Comparison of ENCODE assay signal across 13 cellular contexts in genomic region chr14:75715926-75716780, GRCh38. TPM values are rescaled to one million over a fixed set of nuclear protein-coding genes. Genes with fewer than 3 reads are reported as not detected.
A peak's percentile ranks its signal among the peaks of the same experiment; 100 is the strongest.
DNase-seq lines count a peak whose midpoint lies in the region; ATAC-seq, FAIRE-seq and TF ChIP-seq lines count a peak whose summit lies in the region.
"Had no signal": no experiment of that assay in that cellular context is flagged by ENCODE, and none has a peak within 500 bp of the region (broad histone marks: within the 10 kb centered on the region; RNA-seq: fewer than 3 reads in every experiment).

No MANE protein-coding gene starts in this region.

- H3K14ac ChIP-seq in mesenchymal stem cell (ENCODE audit: low read length in 2 of 2), result peak overlapping the region in 1 of 2 experiments; percentile 11

- no peak overlapping the region for H2BK5ac ChIP-seq in mesenchymal stem cell (ENCODE audit: low read depth, low read length, poor library complexity, severe bottlenecking)

- peaks cover 5% of the 10 kb centered on the region for H3K79me1 ChIP-seq in mesenchymal stem cell (replicated peaks; ENCODE audit: low read length, poor library complexity, severe bottlenecking)

- 40% methylated on average over 2 of the region's 2 CpGs for WGBS in A549 (ENCODE audit: missing lambda C conversion rate)
- 31% methylated on average over 2 of the region's 2 CpGs for WGBS in mesenchymal stem cell
- 63% methylated on average over 2 of the region's 2 CpGs for WGBS in suprapubic skin

- H3K4me2 ChIP-seq in A549, result peak overlapping the region; percentile 18; the same call in 2 of the 3 replicates
- no peak overlapping the region for H3K4me2 ChIP-seq in GM23338
- peak overlapping the region; percentile 20 for H3K4me2 ChIP-seq in mesenchymal stem cell (ENCODE audit: low read length, poor library complexity, severe bottlenecking)

- H3K4me3 ChIP-seq in A549 (no peak overlapping the region), GM23338 (no peak overlapping the region), mesenchymal stem cell (ENCODE audit: insufficient read depth in 1 of 2, low read depth in 1 of 2, low read length in 2 of 2) (no peak overlapping the region), suprapubic skin (no peak overlapping the region)
- H3K4me3 ChIP-seq: BLaER1 treated with 17β-estradiol and CSF1 and Interleukin-3, amounts not matched to agents 10 nM and 100 nM had no signal

- H2AK5ac ChIP-seq in mesenchymal stem cell (ENCODE audit: low read length, severe bottlenecking), result no peak overlapping the region

- H3K23ac ChIP-seq in mesenchymal stem cell (ENCODE audit: low read length in 2 of 2), result no peak overlapping the region

- peaks cover 2% of the 10 kb centered on the region for H3K27me3 Mint-ChIP-seq in GM23338 (ENCODE audit: insufficient read depth, low read depth, poor library complexity)

- TF ChIP-seq CTCF in A549 (IDR thresholded peaks at IDR 0.05) (no peak), GM23338 (conservative IDR thresholded peaks at IDR 0.05; ENCODE audit: low read depth in 2 of 2) (no peak), suprapubic skin (IDR thresholded peaks at IDR 0.05) (no peak)

- no peak for TF ChIP-seq POLR2A in A549 (IDR thresholded peaks at IDR 0.05; ENCODE audit: low read length)
- TF ChIP-seq POLR2A in suprapubic skin (IDR thresholded peaks at IDR 0.05), result no peak

- TF ChIP-seq EP300 in A549 (IDR thresholded peaks at IDR 0.05) (no peak), suprapubic skin (IDR thresholded peaks at IDR 0.05) (no peak)

- no peak overlapping the region for H3K4me3 Mint-ChIP-seq in GM23338
- H3K4me3 Mint-ChIP-seq: endodermal cell had no signal

- no peak overlapping the region; the same call in 1 of the 2 replicates for H3K27ac Mint-ChIP-seq in GM23338
- H3K27ac Mint-ChIP-seq: endodermal cell had no signal

- H3K9me3 Mint-ChIP-seq in GM23338, result no peaks in the 10 kb centered on the region
- H3K9me3 Mint-ChIP-seq: endodermal cell had no signal

- no peak overlapping the region for H4K8ac ChIP-seq in mesenchymal stem cell (ENCODE audit: low read length)

- no peaks in the 10 kb centered on the region for H3K79me2 ChIP-seq in GM23338 (replicated peaks; ENCODE audit: insufficient read depth)

- POLR2A ChIA-PET in A549 (lab: Yijun Ruan, JAX), result no interaction called here

- no peak for FAIRE-seq in A549 (lab: Jason Lieb, UNC)

- H4K20me1 ChIP-seq in GM23338 (replicated peaks; ENCODE audit: insufficient read depth), result no peaks in the 10 kb centered on the region; the same call in 1 of the 2 replicates
- H4K20me1 ChIP-seq: BLaER1 treated with 17β-estradiol and CSF1 and Interleukin-3, amounts not matched to agents 10 nM and 100 nM had no signal

- no peak overlapping the region for H3K9ac ChIP-seq in mesenchymal stem cell (ENCODE audit: low read length)
- H3K9ac ChIP-seq: BLaER1 treated with 17β-estradiol and CSF1 and Interleukin-3, amounts not matched to agents 10 nM and 100 nM had no signal

- H3K4me1 ChIP-seq in A549 (peaks cover 34% of the 10 kb centered on the region), GM23338 (ENCODE audit: insufficient read depth) (peaks cover 5% of the 10 kb centered on the region; the same call in 1 of the 2 replicates), mesenchymal stem cell (ENCODE audit: control insufficient read depth, insufficient read depth, low read depth, low read length) (peaks cover 8% of the 10 kb centered on the region), suprapubic skin (peaks cover 46% of the 10 kb centered on the region)

- no peak overlapping the region for H4K91ac ChIP-seq in mesenchymal stem cell (ENCODE audit: low read length)

- TF ChIP-seq RAD21 in A549 (conservative IDR thresholded peaks at IDR 0.05 in 1 of 2, IDR thresholded peaks at IDR 0.05 in 1 of 2), result no peak

- no peaks in the 10 kb centered on the region for H3F3A ChIP-seq in GM23338 (replicated peaks; ENCODE audit: low read depth)

- DNase-seq in A549 (ENCODE audit: low read depth in 1 of 2, low spot score in 1 of 2), result peak in 1 of 2 experiments; percentile 20
- peak; percentile 23 for DNase-seq in GM23338 (ENCODE audit: low spot score)
- peak; percentile 71 for DNase-seq in brain pericyte (ENCODE audit: low read depth, low spot score)
- peak; percentile 92 for DNase-seq in mesenchymal stem cell
- DNase-seq in suprapubic skin (ENCODE audit: low spot score in 2 of 2), result no peak
- no peak for DNase-seq in stimulated activated naive CD4-positive, alpha-beta T cell treated with Interleukin-2 at 50 U/mL for 16 hours (lab: John Stamatoyannopoulos, UW)
- no peak for DNase-seq in HuH-7 (ENCODE audit: low spot score)
- DNase-seq in COLO829 (ENCODE audit: low spot score), result no peak
- DNase-seq: endodermal cell, NCI-H1105 treated with DMSO at 0.1 percent for 48 hours, NCI-H526, SIG-M5 had no signal

- H3K36me3 Mint-ChIP-seq in GM23338 (ENCODE audit: low read depth), result peaks cover 10% of the 10 kb centered on the region; the same call in 1 of the 3 replicates

- H3K18ac ChIP-seq in mesenchymal stem cell (ENCODE audit: low read depth in 1 of 2, low read length in 2 of 2), result no peak overlapping the region

- H2BK120ac ChIP-seq in mesenchymal stem cell (ENCODE audit: low read depth, low read length), result no peak overlapping the region

- ATAC-seq in A549 (no peak), GM23338 (no peak)

- H3K4ac ChIP-seq in mesenchymal stem cell (ENCODE audit: low read depth in 1 of 2, low read length in 2 of 2), result no peak overlapping the region

- H2BK12ac ChIP-seq in mesenchymal stem cell (ENCODE audit: low read length in 2 of 2), result no peak overlapping the region

- CTCF ChIA-PET in A549 (lab: Yijun Ruan, JAX), result interaction anchor here (1.3 to 9.7 kb wide), 2 partner anchors 263 to 264 kb away, joined by 4 to 448 read pairs; partner anchors contain the start of genes IFT43 and TGFB3

- H2BK15ac ChIP-seq in mesenchymal stem cell (ENCODE audit: low read depth, poor library complexity, severe bottlenecking), result no peak overlapping the region

- H3K4me1 Mint-ChIP-seq in GM23338, result peaks cover 13% of the 10 kb centered on the region

- H3K27me3 ChIP-seq in GM23338 (ENCODE audit: insufficient read depth) (no peaks in the 10 kb centered on the region), mesenchymal stem cell (ENCODE audit: control insufficient read depth in 1 of 2, insufficient read depth in 1 of 2, low read length in 2 of 2) (no peaks in the 10 kb centered on the region), suprapubic skin (no peaks in the 10 kb centered on the region)
- H3K27me3 ChIP-seq: BLaER1 treated with 17β-estradiol and CSF1 and Interleukin-3, amounts not matched to agents 10 nM and 100 nM had no signal

- 0 out of 6 replicates have a peak overlapping the region, but pooled peaks of 1 of the 2 experiments have one; percentile 10 for H3K27ac ChIP-seq in A549
- H3K27ac ChIP-seq in GM23338 (ENCODE audit: low read depth), result no peak overlapping the region
- H3K27ac ChIP-seq in mesenchymal stem cell (ENCODE audit: low read length, poor library complexity, severe bottlenecking), result peak overlapping the region; percentile 66
- no peak overlapping the region for H3K27ac ChIP-seq in suprapubic skin
- H3K27ac ChIP-seq: BLaER1 treated with 17β-estradiol and CSF1 and Interleukin-3, amounts not matched to agents 10 nM and 100 nM had no signal

- H3K36me3 ChIP-seq in GM23338 (ENCODE audit: insufficient read depth), result no peaks in the 10 kb centered on the region
- peaks cover 0 to 29% of the 10 kb centered on the region in 2 experiments for H3K36me3 ChIP-seq in mesenchymal stem cell (ENCODE audit: control insufficient read depth in 1 of 2, insufficient read depth in 2 of 2, low read depth in 1 of 2, low read length in 2 of 2)
- H3K36me3 ChIP-seq in suprapubic skin, result peaks cover 5% of the 10 kb centered on the region

- H2AFZ ChIP-seq in GM23338 (no peak overlapping the region), mesenchymal stem cell (ENCODE audit: low read depth, low read length) (no peak overlapping the region)

- no peaks in the 10 kb centered on the region for H3K9me2 ChIP-seq in GM23338 (ENCODE audit: insufficient read depth)

- no peaks in the 10 kb centered on the region for H3K9me3 ChIP-seq in A549
- no peaks in the 10 kb centered on the region for H3K9me3 ChIP-seq in mesenchymal stem cell (ENCODE audit: control insufficient read depth, low read length)
- no peaks in the 10 kb centered on the region for H3K9me3 ChIP-seq in suprapubic skin
- H3K9me3 ChIP-seq: BLaER1 treated with 17β-estradiol and CSF1 and Interleukin-3, amounts not matched to agents 10 nM and 100 nM had no signal

TF ChIP-seq in A549, 52 proteins besides CTCF, POLR2A, EP300 and RAD21:
- TF ChIP-seq EHMT2 (IDR thresholded peaks at IDR 0.05; ENCODE audit: low read depth) (no peak), MAFK (IDR thresholded peaks at IDR 0.05; ENCODE audit: partially characterized antibody) (peak; percentile 96)

RNA-seq across cellular contexts. Expression of gene TTLL5, which starts 55.1 kb away (rescaled TPM):
- polyA plus RNA-seq in A549 (2011; rRNA removed) (23.7 and 36.7 TPM in 2 replicates), A549 (2017; fragmentation: RNase III; extraction: RNeasy Plus Mini Kit Qiagen cat#74134 plus additional on column Dnase treatment) (18.4 to 19.7 TPM (median 18.8 TPM) in 3 replicates), GM23338 (2016; fragmentation: Nextera tagmentation; extraction: Ambion mirVana) (24.5 and 33.5 TPM in 2 replicates)
- polyA plus RNA-seq in A549 (2012; cell fraction: cytosol; rRNA removed), result 8.1 and 10.1 TPM in 2 replicates
- polyA plus RNA-seq in A549 (2012; cell fraction: nucleus; rRNA removed), result 10.1 and 15.5 TPM in 2 replicates
- polyA minus RNA-seq in A549 (2011; rRNA and poly(A)+ RNA removed), result 37.3 and 38.7 TPM in 2 replicates
- 34.2 and 35.4 TPM in 2 replicates for total RNA-seq in GM23338 (2014; rRNA removed; shearing (Covaris generic))
- polyA plus RNA-seq in mesenchymal stem cell (2013, experiment 1 of 2), result 18.6 TPM
- 17.5 TPM for polyA plus RNA-seq in mesenchymal stem cell (2013, experiment 2 of 2)
- total RNA-seq in suprapubic skin, result 10 to 100 TPM; 24.4 to 56.4 (median 34.8) TPM

RNA-seq across cellular contexts. Expression of gene ERG28, which starts 55.5 kb away (rescaled TPM):
- 22.3 and 23.4 TPM in 2 replicates for polyA plus RNA-seq in A549 (2011; rRNA removed)
- polyA plus RNA-seq in A549 (2012; cell fraction: cytosol; rRNA removed), result 16.1 and 20.7 TPM in 2 replicates
- polyA plus RNA-seq in A549 (2012; cell fraction: nucleus; rRNA removed), result 5.2 and 9.2 TPM in 2 replicates
- polyA plus RNA-seq in A549 (2017; fragmentation: RNase III; extraction: RNeasy Plus Mini Kit Qiagen cat#74134 plus additional on column Dnase treatment), result 14.0 to 19.1 TPM (median 18.8 TPM) in 3 replicates
- polyA minus RNA-seq in A549 (2011; rRNA and poly(A)+ RNA removed), result 7.6 and 10.4 TPM in 2 replicates
- 27.1 and 27.9 TPM in 2 replicates for total RNA-seq in GM23338 (2014; rRNA removed; shearing (Covaris generic))
- polyA plus RNA-seq in GM23338 (2016; fragmentation: Nextera tagmentation; extraction: Ambion mirVana), result 88.9 and 95.1 TPM in 2 replicates
- 84.7 TPM for polyA plus RNA-seq in mesenchymal stem cell (2013, experiment 1 of 2)
- 84.6 TPM for polyA plus RNA-seq in mesenchymal stem cell (2013, experiment 2 of 2)
- total RNA-seq in suprapubic skin, result 10 to 100 TPM; 10.2 to 18.3 (median 15.3) TPM

Comparison
In these comparisons a context has a peak if more than half of its experiments do, and no peak if none do; other contexts are left out.
1. DNase-seq: peak in GM23338 (single experiment), brain pericyte (single experiment) and mesenchymal stem cell (single experiment); none in suprapubic skin (0 of 2), stimulated activated naive CD4-positive, alpha-beta T cell treated with Interleukin-2 at 50 U/mL for 16 hours (single experiment), HuH-7 (single experiment) and COLO829 (single experiment).